Comparison of ENCODE assay signal across 18 cellular contexts in genomic region chr10:79023489-79024162, GRCh38. TPM values are rescaled to one million over a fixed set of nuclear protein-coding genes. Genes with fewer than 3 reads are reported as not detected.
DNase-seq lines count a peak whose midpoint lies in the region; ATAC-seq and TF ChIP-seq lines count a peak whose summit lies in the region.
"Had no signal": no experiment of that assay in that cellular context is flagged by ENCODE, and none has a peak within 500 bp of the region (broad histone marks: within the 10 kb centered on the region; RNA-seq: fewer than 3 reads in every experiment).

No MANE protein-coding gene starts in this region.

- no peaks in the 10 kb centered on the region for H3K9me2 ChIP-seq in GM23338 (ENCODE audit: insufficient read depth)

- no peaks in the 10 kb centered on the region for H3K36me3 ChIP-seq in endodermal cell (ENCODE audit: control insufficient read depth, insufficient read depth, low read length)
- no peaks in the 10 kb centered on the region for H3K36me3 ChIP-seq in lower lobe of right lung
- no peaks in the 10 kb centered on the region for H3K36me3 ChIP-seq in spleen
- H3K36me3 ChIP-seq in GM23338 (ENCODE audit: insufficient read depth), result no peaks in the 10 kb centered on the region
- H3K36me3 ChIP-seq: breast epithelium had no signal

- H4K20me1 ChIP-seq in GM23338 (replicated peaks; ENCODE audit: insufficient read depth), result no peaks in the 10 kb centered on the region

- H3K4me2 ChIP-seq in GM23338, result no peak overlapping the region

- intact Hi-C loops in lower lobe of right lung (cut with DNase I) (no loop called here), spleen (cut with DNase I; ENCODE audit: low total_unique reads) (no loop called here)

- no peak for ATAC-seq in lower lobe of right lung
- ATAC-seq in GM23338, result no peak
- ATAC-seq: effector memory CD8-positive, alpha-beta T cell had no signal

- DNase-seq in NCI-H146 (lab: John Stamatoyannopoulos, UW) (peak; percentile 54), NCI-H146 treated with DMSO at 0.1 percent for 48 hours (lab: John Stamatoyannopoulos, UW; ENCODE audit: unreplicated experiment) (no peak), endodermal cell (peak; percentile 32), lower lobe of right lung (peak; percentile 39), spleen (peak; percentile 39), SKM-1 (lab: John Stamatoyannopoulos, UW; ENCODE audit: unreplicated experiment) (no peak), NCI-H2171 (lab: John Stamatoyannopoulos, UW) (no peak), GM23338 (ENCODE audit: low spot score) (no peak)
- DNase-seq: 8988T; effector memory CD8-positive, alpha-beta T cell; foreskin melanocyte; NCI-H1092; stimulated activated CD4-positive, alpha-beta T cell treated with anti-CD3 and anti-CD28 coated beads, Interleukin-4, amount 100 ng/mL, for 1 hour; SW 1271 had no signal

- no peak overlapping the region for H3K9ac ChIP-seq in endodermal cell (ENCODE audit: extremely low read depth, low read length, poor library complexity, severe bottlenecking)

- TF ChIP-seq CTCF in endodermal cell (conservative IDR thresholded peaks at IDR 0.05) (no peak), lower lobe of right lung (IDR thresholded peaks at IDR 0.05) (no peak), spleen (IDR thresholded peaks at IDR 0.05 in 8 of 11, conservative IDR thresholded peaks at IDR 0.05 in 3 of 11) (no peak), GM23338 (conservative IDR thresholded peaks at IDR 0.05; ENCODE audit: low read depth in 2 of 2) (no peak)

- H3K9me3 ChIP-seq in endodermal cell (ENCODE audit: control insufficient read depth, low read length), result no peaks in the 10 kb centered on the region
- no peaks in the 10 kb centered on the region for H3K9me3 ChIP-seq in lower lobe of right lung
- H3K9me3 ChIP-seq in spleen, result no peaks in the 10 kb centered on the region
- H3K9me3 ChIP-seq: breast epithelium had no signal

- no peak overlapping the region for H3K4me3 Mint-ChIP-seq in endodermal cell
- no peak overlapping the region for H3K4me3 Mint-ChIP-seq in GM23338
- H3K4me3 Mint-ChIP-seq: effector memory CD8-positive, alpha-beta T cell; type B pancreatic cell; WTC11 had no signal

- no peaks in the 10 kb centered on the region for H3K27me3 Mint-ChIP-seq in endodermal cell (ENCODE audit: insufficient read depth)
- peaks cover 6% of the 10 kb centered on the region for H3K27me3 Mint-ChIP-seq in GM23338 (ENCODE audit: insufficient read depth, low read depth, poor library complexity)
- H3K27me3 Mint-ChIP-seq: CD8-positive, alpha-beta memory T cell; effector memory CD8-positive, alpha-beta T cell; type B pancreatic cell had no signal

- no peak overlapping the region for H2AFZ ChIP-seq in GM23338

- H3K4me1 ChIP-seq in endodermal cell (ENCODE audit: control insufficient read depth, insufficient read depth, low read length), result peaks cover 21% of the 10 kb centered on the region
- peaks cover 4% of the 10 kb centered on the region for H3K4me1 ChIP-seq in lower lobe of right lung
- peaks cover 5 to 43% (median 16%) of the 10 kb centered on the region in 6 donors for H3K4me1 ChIP-seq in spleen
- H3K4me1 ChIP-seq in GM23338 (ENCODE audit: insufficient read depth), result no peaks in the 10 kb centered on the region
- H3K4me1 ChIP-seq: breast epithelium had no signal

- no peak for TF ChIP-seq POLR2A in spleen (IDR thresholded peaks at IDR 0.05)

- H3K36me3 Mint-ChIP-seq in endodermal cell (ENCODE audit: low read depth) (no peaks in the 10 kb centered on the region), GM23338 (ENCODE audit: low read depth) (no peaks in the 10 kb centered on the region)
- H3K36me3 Mint-ChIP-seq: CD8-positive, alpha-beta memory T cell; type B pancreatic cell; WTC11 had no signal

- H3K9me3 Mint-ChIP-seq in endodermal cell (no peaks in the 10 kb centered on the region), GM23338 (no peaks in the 10 kb centered on the region)
- H3K9me3 Mint-ChIP-seq: CD8-positive, alpha-beta memory T cell; effector memory CD8-positive, alpha-beta T cell; type B pancreatic cell; WTC11 had no signal

- H3K27ac ChIP-seq in endodermal cell (ENCODE audit: low read depth, low read length) (no peak overlapping the region), lower lobe of right lung (no peak overlapping the region), spleen (no peak overlapping the region), GM23338 (ENCODE audit: low read depth) (no peak overlapping the region)
- H3K27ac ChIP-seq: breast epithelium had no signal

- H3K27ac Mint-ChIP-seq in endodermal cell, result no peak overlapping the region
- H3K27ac Mint-ChIP-seq in GM23338, result no peak overlapping the region

- no peaks in the 10 kb centered on the region for H3K79me2 ChIP-seq in GM23338 (replicated peaks; ENCODE audit: insufficient read depth)

- H3K4me3 ChIP-seq in endodermal cell (ENCODE audit: low read length), result no peak overlapping the region
- no peak overlapping the region for H3K4me3 ChIP-seq in lower lobe of right lung
- H3K4me3 ChIP-seq in spleen, result no peak overlapping the region
- H3K4me3 ChIP-seq in GM23338, result no peak overlapping the region
- H3K4me3 ChIP-seq: breast epithelium had no signal

- H3K27me3 ChIP-seq in endodermal cell (ENCODE audit: control insufficient read depth, insufficient read depth, low read length, poor library complexity, severe bottlenecking) (no peaks in the 10 kb centered on the region), lower lobe of right lung (ENCODE audit: low read depth) (no peaks in the 10 kb centered on the region), spleen (replicated peaks in 1 of 7) (no peaks in the 10 kb centered on the region), GM23338 (ENCODE audit: insufficient read depth) (no peaks in the 10 kb centered on the region)
- H3K27me3 ChIP-seq: breast epithelium had no signal

- H3K4me1 Mint-ChIP-seq in endodermal cell, result peaks cover 44% of the 10 kb centered on the region
- H3K4me1 Mint-ChIP-seq in GM23338, result peaks cover 10% of the 10 kb centered on the region

- no peaks in the 10 kb centered on the region for H3F3A ChIP-seq in GM23338 (replicated peaks; ENCODE audit: low read depth)

- WGBS in endodermal cell (ENCODE audit: insufficient coverage in 1 of 2, insufficient read length in 1 of 2), 2 experiments, result 88 to 100% methylated on average over 1 to 4 of the region's 5 CpGs
- 58 to 74% (median 60%) methylated on average over 5 of the region's 5 CpGs for WGBS in spleen, 5 donors

TF ChIP-seq in GM23338, 12 proteins besides CTCF, POLR2A, EP300 and RAD21:
- no peak for TF ChIP-seq NANOG (IDR thresholded peaks at IDR 0.05; ENCODE audit: borderline replicate concordance)
- TF ChIP-seq POLR2AphosphoS5 (IDR thresholded peaks at IDR 0.05; ENCODE audit: low read depth), result no peak
- no peak for TF ChIP-seq EZH2 (IDR thresholded peaks at IDR 0.05; ENCODE audit: low read depth, unreplicated experiment)
- TF ChIP-seq JUNB (IDR thresholded peaks at IDR 0.05; ENCODE audit: unreplicated experiment), result no peak
- TF ChIP-seq CREB1 (CRISPR knock-in tag; IDR thresholded peaks at IDR 0.05; ENCODE audit: low read depth), result no peak
- no peak for TF ChIP-seq ZNF114 (CRISPR knock-in tag; IDR thresholded peaks at IDR 0.05)
TF ChIP-seq in GM23338: peak in this region for 0.

RNA-seq across cellular contexts. Expression of gene ZMIZ1, which starts 45.1 kb away (rescaled TPM):
- total RNA-seq in endodermal cell, result 10 to 100 TPM; 65.3 to 67.5 TPM
- polyA plus RNA-seq in endodermal cell (2013, experiment 1 of 2), result 77.5 TPM
- polyA plus RNA-seq in endodermal cell (2013, experiment 2 of 2), result 68.6 TPM
- 102 TPM for total RNA-seq in lower lobe of right lung
- total RNA-seq in spleen, result 100 to 1,000 TPM; 117 to 210 (median 129) TPM
- 10 to 100 TPM; 10.7 to 29.7 (median 11.8) TPM for polyA plus RNA-seq in spleen
- total RNA-seq in GM23338 (2014; rRNA removed; shearing (Covaris generic)), result 25.9 and 30.9 TPM in 2 replicates
- 9.2 and 9.4 TPM in 2 replicates for polyA plus RNA-seq in GM23338 (2016; fragmentation: Nextera tagmentation; extraction: Ambion mirVana)

Comparison
In these comparisons a context has a peak if more than half of its experiments do, and no peak if none do; other contexts are left out.
1. DNase-seq: peak in NCI-H146 (single experiment), endodermal cell (single experiment), lower lobe of right lung (single experiment) and spleen (single experiment); none in NCI-H146 treated with DMSO at 0.1 percent for 48 hours (single experiment), SKM-1 (single experiment), NCI-H2171 (single experiment) and GM23338 (single experiment).